Comparison of ENCODE assay signal across 12 cellular contexts in the genomic region with DNA sequence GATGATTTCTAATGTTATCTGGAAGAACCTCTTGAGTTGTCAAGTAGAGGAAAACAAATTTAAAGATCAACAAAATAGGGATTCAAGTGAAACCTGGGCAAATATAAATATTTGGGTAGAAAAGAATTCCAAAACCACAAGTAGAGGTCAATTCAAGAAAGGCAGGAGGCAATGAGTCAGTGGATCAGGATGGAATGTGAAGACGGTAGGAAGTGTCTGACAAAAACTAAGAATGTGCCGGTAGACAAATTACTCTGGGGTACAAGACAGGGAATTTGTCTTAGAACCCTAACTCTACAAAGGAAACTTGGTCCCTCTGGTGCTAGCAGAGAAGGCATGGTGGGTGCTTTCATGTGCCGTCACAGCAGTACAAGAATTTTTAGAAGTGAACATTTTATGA. TPM values are rescaled to one million over a fixed set of nuclear protein-coding genes. Genes with fewer than 3 reads are reported as not detected.
DNase-seq lines count a peak whose midpoint lies in the region; ATAC-seq and TF ChIP-seq lines count a peak whose summit lies in the region.
"Had no signal": no experiment of that assay in that cellular context is flagged by ENCODE, and none has a peak within 500 bp of the region (broad histone marks: within the 10 kb centered on the region; RNA-seq: fewer than 3 reads in every experiment).

No MANE protein-coding gene starts in this region.

- no peak for ATAC-seq in GM21447 (IDR thresholded peaks at IDR 0.05; ENCODE audit: unreplicated experiment)

- no peak overlapping the region for H3K27ac Mint-ChIP-seq in immature natural killer cell

- TF ChIP-seq CTCF in mammary epithelial cell (conservative IDR thresholded peaks at IDR 0.05 in 1 of 2, IDR thresholded peaks at IDR 0.05 in 1 of 2; ENCODE audit: extremely low read depth in 1 of 2, insufficient read depth in 1 of 2, low read depth in 1 of 2, low read length in 2 of 2), result no peak

- no peaks in the 10 kb centered on the region for H4K20me1 ChIP-seq in mammary epithelial cell (ENCODE audit: insufficient read depth, low read length)

- peaks cover 0 to 10% (median 0%) of the 10 kb centered on the region in 3 donors for H3K36me3 Mint-ChIP-seq in immature natural killer cell

- H3K4me1 ChIP-seq in mammary epithelial cell (ENCODE audit: insufficient read depth, low read length), result peaks cover 21% of the 10 kb centered on the region
- H3K4me1 ChIP-seq in mesendoderm (ENCODE audit: control insufficient read depth, low read depth, low read length), result no peaks in the 10 kb centered on the region

- H2AK5ac ChIP-seq in mesendoderm (ENCODE audit: low read length), result no peak overlapping the region

- no peaks in the 10 kb centered on the region for H3K4me1 Mint-ChIP-seq in immature natural killer cell

- DNase-seq in Daoy (ENCODE audit: low read depth) (peak; percentile 75), LHCN-M2 (ENCODE audit: low read depth) (peak; percentile 60), mammary epithelial cell (peak; percentile 62), mesendoderm (peak; percentile 62), NCI-H187 treated with DMSO at 0.1 percent for 48 hours (lab: John Stamatoyannopoulos, UW) (no peak), immature natural killer cell (no peak), DMS53 treated with DMSO at 0.1 percent for 48 hours (lab: John Stamatoyannopoulos, UW; ENCODE audit: unreplicated experiment) (no peak)
- DNase-seq: activated CD4-positive, CD25-positive, alpha-beta regulatory T cell treated with anti-CD3 and anti-CD28 coated beads, Interleukin-2, amount 50 U/mL, for 72 hours; NCI-H2107; stimulated activated CD4-positive, alpha-beta T cell treated with anti-CD3 and anti-CD28 coated beads, Interleukin-4, amount 100 ng/mL, for 1 hour; stimulated activated naive CD4-positive, alpha-beta T cell treated with Interleukin-2 at 50 U/mL for 16 hours had no signal

- no TSS peak for BruUV-seq in mammary epithelial cell (replicated peaks; lab: Mats Ljungman, UMichigan)

- H3K4me2 ChIP-seq in mammary epithelial cell (ENCODE audit: insufficient read depth, low read depth, low read length) (peak overlapping the region; percentile 85), mesendoderm (ENCODE audit: low read length) (no peak overlapping the region)

- WGBS in mammary epithelial cell (ENCODE audit: low coverage, missing lambda C conversion rate), result 10% methylated on average over 3 of the region's 3 CpGs
- no CpG with 5 or more reads among the region's 3 CpGs for WGBS in mesendoderm (ENCODE audit: extremely low coverage, insufficient coverage, low lambda C conversion rate)

- dilution Hi-C loops in mammary epithelial cell (cut with HindIII; ENCODE audit: low sequenced_read_pairs), result no loop called here

- H3K27ac ChIP-seq in mammary epithelial cell (ENCODE audit: insufficient read depth, low read depth, low read length), result peak overlapping the region; percentile 68
- H3K27ac ChIP-seq in mesendoderm (ENCODE audit: low read depth, low read length), result no peak overlapping the region

- H3K79me1 ChIP-seq in mesendoderm (ENCODE audit: low read length), result no peaks in the 10 kb centered on the region

- no peak overlapping the region for H4K8ac ChIP-seq in mesendoderm (ENCODE audit: low read depth, low read length)

- H3K18ac ChIP-seq in mesendoderm (ENCODE audit: low read length), result no peak overlapping the region

- H3K9ac ChIP-seq in mammary epithelial cell (ENCODE audit: insufficient read depth, low read length) (no peak overlapping the region), mesendoderm (ENCODE audit: low read length) (no peak overlapping the region)

- H3K4ac ChIP-seq in mesendoderm (ENCODE audit: low read depth, low read length), result no peak overlapping the region

- H2BK15ac ChIP-seq in mesendoderm (replicated peaks; ENCODE audit: low read depth), result no peak overlapping the region

- H3K79me2 ChIP-seq in mammary epithelial cell (ENCODE audit: insufficient read depth, low read length) (no peaks in the 10 kb centered on the region), mesendoderm (ENCODE audit: control insufficient read depth, insufficient read depth, low read length) (no peaks in the 10 kb centered on the region)

- H3K27me3 Mint-ChIP-seq in immature natural killer cell (ENCODE audit: low read depth in 3 of 3), result peaks cover 0 to 2% (median 1%) of the 10 kb centered on the region in 3 donors

- H4K5ac ChIP-seq in mesendoderm (ENCODE audit: low read length), result no peak overlapping the region

- H3K9me3 ChIP-seq in mammary epithelial cell (replicated peaks; ENCODE audit: insufficient read depth, low read length), result no peaks in the 10 kb centered on the region

- no peak overlapping the region for H3K56ac ChIP-seq in mesendoderm (ENCODE audit: low read length)

- CTCF ChIA-PET in mammary epithelial cell (lab: Charles Lee; ENCODE audit: low non-redundant PET), result interaction anchor here (1.1 kb wide), 1 partner anchor 13 kb away, joined by 4 read pairs; a partner anchor contains a TSS

- intact Hi-C loops in mammary epithelial cell (cut with micrococcal nuclease), result no loop called here

- no peaks in the 10 kb centered on the region for H3K27me3 ChIP-seq in mammary epithelial cell (ENCODE audit: insufficient read depth, low read length)
- H3K27me3 ChIP-seq in mesendoderm (ENCODE audit: insufficient read depth, low read length, poor library complexity), result no peaks in the 10 kb centered on the region

- H2AFZ ChIP-seq in mammary epithelial cell (ENCODE audit: low read depth, low read length), result peak overlapping the region; percentile 36

- H2BK120ac ChIP-seq in mesendoderm (ENCODE audit: low read depth, low read length), result no peak overlapping the region

- no peaks in the 10 kb centered on the region for H3K9me3 Mint-ChIP-seq in immature natural killer cell

- H3K36me3 ChIP-seq in mammary epithelial cell (ENCODE audit: insufficient read depth, low read length) (no peaks in the 10 kb centered on the region), mesendoderm (ENCODE audit: control insufficient read depth, insufficient read depth, low read length) (no peaks in the 10 kb centered on the region)

- no peak overlapping the region for H3K4me3 Mint-ChIP-seq in immature natural killer cell

- in situ Hi-C loops in mammary epithelial cell (cut with MboI; ENCODE audit: low sequenced_read_pairs in 2 of 2), result no loop called here

- no peak overlapping the region for H3K23ac ChIP-seq in mesendoderm (ENCODE audit: low read length)

- H3K4me3 ChIP-seq in mammary epithelial cell (replicated peaks in 1 of 3; ENCODE audit: insufficient read depth in 1 of 3, low read depth in 2 of 3, low read length in 3 of 3) (peak overlapping the region in 2 of 3 experiments; percentile 23 to 52), mesendoderm (ENCODE audit: low read length) (no peak overlapping the region)

- H2BK5ac ChIP-seq in mesendoderm (ENCODE audit: low read length), result no peak overlapping the region

RNA-seq across cellular contexts. Expression of a gene that starts 13.6 kb away (rescaled TPM):
- total RNA-seq in Daoy (2014; rRNA removed; shearing (Covaris generic)), result 0.11 TPM in 1 of 2 replicates, not detected in the other
- total RNA-seq in LHCN-M2 (2014; rRNA removed), result 0.06 and 0.40 TPM in 2 replicates
- not detected for polyA plus RNA-seq in LHCN-M2 (2012)
- total RNA-seq in mammary epithelial cell, result under 1 TPM in 1 of 2 donors, not detected in 1; under 0.01 TPM
- 0.05 TPM for polyA plus RNA-seq in mammary epithelial cell
- not detected for polyA minus RNA-seq in mammary epithelial cell
- polyA plus RNA-seq in mesendoderm (2013, experiment 1 of 2), result under 0.01 TPM
- polyA plus RNA-seq in mesendoderm (2013, experiment 2 of 2), result 0.01 TPM
- under 1 TPM; 0.02 to 0.76 (median 0.36) TPM for polyA plus RNA-seq in immature natural killer cell

Comparison
In these comparisons a context has a peak if more than half of its experiments do, and no peak if none do; other contexts are left out.
1. DNase-seq: peak in Daoy (single experiment), LHCN-M2 (single experiment), mammary epithelial cell (single experiment) and mesendoderm (single experiment); none in NCI-H187 treated with DMSO at 0.1 percent for 48 hours (single experiment), immature natural killer cell (0 of 3) and DMS53 treated with DMSO at 0.1 percent for 48 hours (single experiment).